7 cellular contexts compared by ENCODE assay signal in the genomic region with DNA sequence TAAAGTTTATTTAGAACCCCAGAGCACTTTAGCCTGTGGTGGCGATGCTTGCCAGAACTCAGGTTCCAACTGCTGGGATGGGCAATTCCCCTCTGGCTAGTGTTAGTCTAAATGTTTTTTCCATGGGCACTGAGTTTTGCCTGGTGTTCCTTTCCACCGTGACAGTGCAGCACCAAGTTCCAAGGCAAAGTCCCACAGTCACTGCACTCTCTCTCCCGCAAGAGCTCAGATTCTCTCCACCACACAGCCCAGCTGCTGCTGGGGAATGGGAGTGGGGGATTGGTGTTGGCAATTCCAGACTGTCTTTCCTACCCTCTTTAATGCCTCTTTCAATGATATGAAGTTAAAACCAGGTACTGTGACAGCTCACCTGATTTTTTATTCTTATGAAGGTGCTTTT.
"Had no signal": no experiment of that assay in that cellular context is flagged by ENCODE, and none has a peak within 500 bp of the region (broad histone marks: within the 10 kb centered on the region; RNA-seq: fewer than 3 reads in every experiment).

No MANE protein-coding gene starts in this region.

- H3K4me3 ChIP-seq: GM23338, HAP-1 had no signal

- H3K27ac ChIP-seq: HL-60 had no signal

- DNase-seq: H7, HFFc6 had no signal

- H3K4me3 Mint-ChIP-seq: GM23338, HFFc6 had no signal

- H3K9me3 Mint-ChIP-seq: GM23338, HFFc6 had no signal

- H3K4me2 ChIP-seq: GM23338 had no signal

- H3K27ac Mint-ChIP-seq: GM23338, HFFc6 had no signal

- H3K9me3 ChIP-seq: HAP-1 had no signal

- ATAC-seq: GM23338, HCT116, HepG2 had no signal

- H3K36me3 ChIP-seq: HAP-1 had no signal
